ENCODE assay signal across 8 cellular contexts in the genomic region with DNA sequence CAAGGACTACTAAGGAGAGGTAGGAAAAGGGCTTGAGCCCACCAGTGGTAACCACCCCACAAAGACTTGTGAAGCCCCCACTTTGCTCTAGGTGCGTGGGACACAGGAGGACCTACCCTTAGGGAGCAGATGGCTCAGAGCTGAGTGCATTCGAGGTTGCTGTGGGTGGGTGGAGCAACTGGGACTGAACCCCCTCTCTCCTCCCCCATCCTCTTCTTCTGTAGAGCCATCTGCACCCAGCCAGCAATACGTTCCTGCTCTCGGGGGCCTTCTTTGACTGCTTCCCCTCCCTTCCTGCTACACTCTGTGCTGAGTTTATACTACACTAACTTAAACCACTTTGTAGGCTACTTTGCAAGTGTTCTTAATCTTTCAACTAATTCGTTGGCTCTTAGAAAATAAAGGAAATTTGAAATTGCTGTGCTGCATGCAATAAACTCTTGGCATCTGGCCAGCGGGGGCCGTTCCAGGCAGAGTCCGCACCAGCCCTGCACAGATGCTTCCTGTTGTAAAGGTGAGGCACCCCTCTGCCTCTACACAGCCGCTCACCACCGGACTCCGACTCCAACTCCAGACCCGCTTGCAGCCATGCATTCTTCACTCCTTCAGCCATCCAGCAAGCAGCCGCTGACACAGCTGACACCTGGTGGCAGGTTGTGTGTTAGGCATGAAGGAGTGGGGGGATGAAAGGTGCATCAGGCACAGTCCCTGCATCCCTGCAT. TPM values are rescaled to one million over a fixed set of nuclear protein-coding genes. Genes with fewer than 3 reads are reported as not detected.
A peak's percentile ranks its signal among the peaks of the same experiment; 100 is the strongest.
DNase-seq lines count a peak whose midpoint lies in the region; ATAC-seq, FAIRE-seq and TF ChIP-seq lines count a peak whose summit lies in the region.

No MANE protein-coding gene starts in this region.

- H3K4me1 Mint-ChIP-seq in CD8-positive, alpha-beta T cell (ENCODE audit: low read depth) = peaks cover 11% of the 10 kb centered on the region

- H3K27ac Mint-ChIP-seq in CD8-positive, alpha-beta T cell = no peak overlapping the region

- no peaks in the 10 kb centered on the region for H3K36me3 Mint-ChIP-seq in CD8-positive, alpha-beta T cell

- no peak overlapping the region for H3K4me2 ChIP-seq in keratinocyte (ENCODE audit: control insufficient read depth, extremely low read depth, insufficient read depth, low read depth, low read length)

- peaks cover 5% of the 10 kb centered on the region for H4K20me1 ChIP-seq in keratinocyte (ENCODE audit: control insufficient read depth, extremely low read depth, insufficient read depth, low read length)

- H3K27ac ChIP-seq in CD8-positive, alpha-beta T cell (ENCODE audit: low read depth, low read length) = no peak overlapping the region
- H3K27ac ChIP-seq in RWPE1 (no peak overlapping the region), keratinocyte (ENCODE audit: control insufficient read depth, insufficient read depth, low read length) (no peak overlapping the region)

- DNase-seq in CD8-positive, alpha-beta T cell = peak; percentile 5 to 63 (median 36)
- DNase-seq in HPDE6-E6E7 (ENCODE audit: extremely low spot score) = peak; percentile 65
- peak; percentile 70 for DNase-seq in RWPE1 (ENCODE audit: low spot score)
- DNase-seq in astrocyte of the cerebellum (ENCODE audit: low read depth) = no peak
- DNase-seq in keratinocyte (ENCODE audit: low read depth, low spot score) = no peak
- DNase-seq in stimulated activated CD8-positive, alpha-beta memory T cell treated with anti-CD3 and anti-CD28 coated beads, Interleukin-15, amount 100 ng/mL, for 24 hours (ENCODE audit: low read depth) = peak; percentile 5
- no peak for DNase-seq in SW 1271 (lab: John Stamatoyannopoulos, UW)

- peak overlapping the region; percentile 67 for H3K4me3 Mint-ChIP-seq in CD8-positive, alpha-beta T cell

- no peaks in the 10 kb centered on the region for H3K79me2 ChIP-seq in keratinocyte (ENCODE audit: control insufficient read depth, insufficient read depth, low read length)

- TF ChIP-seq CTCF in CD8-positive, alpha-beta T cell (IDR thresholded peaks at IDR 0.05) = peak; percentile 45
- TF ChIP-seq CTCF in RWPE1 (conservative IDR thresholded peaks at IDR 0.05; ENCODE audit: low read depth) (peak; percentile 40), astrocyte of the cerebellum (IDR thresholded peaks at IDR 0.05; ENCODE audit: low read depth, low read length, missing control alignments) (peak; percentile 63), keratinocyte (optimal IDR thresholded peaks at IDR 0.05 in 1 of 3, IDR thresholded peaks at IDR 0.05 in 1 of 3, conservative IDR thresholded peaks at IDR 0.05 in 1 of 3; ENCODE audit: extremely low read depth in 1 of 3, insufficient read depth in 2 of 3, low read length in 3 of 3) (peak; percentile 65 to 92 (median 86))

- no peak overlapping the region for H3K9ac ChIP-seq in keratinocyte (ENCODE audit: control insufficient read depth, extremely low read depth, insufficient read depth, low read length)

- in situ Hi-C loops in astrocyte of the cerebellum (cut with HindIII; ENCODE audit: low sequenced_read_pairs) = no loop called here

- H3K36me3 ChIP-seq in CD8-positive, alpha-beta T cell (ENCODE audit: insufficient read depth, low read length) = no peaks in the 10 kb centered on the region
- no peaks in the 10 kb centered on the region for H3K36me3 ChIP-seq in keratinocyte (ENCODE audit: control insufficient read depth in 2 of 2, extremely low read depth in 1 of 2, insufficient read depth in 2 of 2, low read length in 2 of 2)

- peaks cover 10% of the 10 kb centered on the region for H3K4me1 ChIP-seq in CD8-positive, alpha-beta T cell (ENCODE audit: insufficient read depth, low read length)
- no peaks in the 10 kb centered on the region for H3K4me1 ChIP-seq in keratinocyte (ENCODE audit: control insufficient read depth, extremely low read depth, insufficient read depth, low read length)

- no peaks in the 10 kb centered on the region for H3K9me1 ChIP-seq in keratinocyte (ENCODE audit: control insufficient read depth, extremely low read depth, insufficient read depth, low read length)

- ATAC-seq in CD8-positive, alpha-beta T cell = peak; percentile 62
- ATAC-seq in HG03097 (IDR thresholded peaks at IDR 0.05; ENCODE audit: low FRiP score, unreplicated experiment) = no peak

- intact Hi-C loops in CD8-positive, alpha-beta T cell (cut with DNase I, micrococcal nuclease) = loop anchor here in 1 of 2 experiments (1.0 to 2.0 kb wide), 2 partner anchors 197 to 403 kb away; no protein-coding TSS in a partner anchor

- no peaks in the 10 kb centered on the region for H3K9me3 ChIP-seq in CD8-positive, alpha-beta T cell (ENCODE audit: low read length)
- no peaks in the 10 kb centered on the region for H3K9me3 ChIP-seq in keratinocyte (ENCODE audit: control insufficient read depth, low read depth, low read length)

- CTCF ChIA-PET in CD8-positive, alpha-beta T cell (lab: Charles Lee) = interaction anchor here (1.0 to 2.1 kb wide), 5 partner anchors 11 to 404 kb away, joined by 4 to 10 read pairs (median 6); no protein-coding TSS in a partner anchor
- CTCF ChIA-PET in RWPE1 (lab: Yijun Ruan, JAX) = interaction anchor here (0.6 to 3.7 kb wide), 12 partner anchors 9 to 455 kb away, joined by 3 to 16 read pairs (median 3); no protein-coding TSS in a partner anchor

- no peaks in the 10 kb centered on the region for H3K27me3 ChIP-seq in CD8-positive, alpha-beta T cell (ENCODE audit: insufficient read depth, low read length)
- H3K27me3 ChIP-seq in keratinocyte (ENCODE audit: control insufficient read depth, extremely low read depth, insufficient read depth, low read length) = peaks cover 38% of the 10 kb centered on the region

- H3K4me3 ChIP-seq in CD8-positive, alpha-beta T cell (ENCODE audit: low read depth, low read length) = peak overlapping the region; percentile 2
- H3K4me3 ChIP-seq in astrocyte of the cerebellum (ENCODE audit: low read depth, low read length) = no peak overlapping the region
- no peak overlapping the region for H3K4me3 ChIP-seq in keratinocyte (ENCODE audit: control insufficient read depth in 2 of 3, extremely low read depth in 1 of 3, insufficient read depth in 2 of 3, low read depth in 1 of 3, low read length in 3 of 3)

- POLR2A ChIA-PET in CD8-positive, alpha-beta T cell (lab: Charles Lee) = no interaction called here
- POLR2A ChIA-PET in RWPE1 (lab: Yijun Ruan, JAX; ENCODE audit: low non-redundant PET) = no interaction called here

- dilution Hi-C loops in keratinocyte (cut with MboI; ENCODE audit: extremely low pct_ligation_motif_present, low sequenced_read_pairs) = no loop called here

- no peak overlapping the region for H2AFZ ChIP-seq in keratinocyte (ENCODE audit: control insufficient read depth, low read length)

- FAIRE-seq in keratinocyte (lab: Jason Lieb, UNC) = peak; percentile 20

- peaks cover 9% of the 10 kb centered on the region for H3K27me3 Mint-ChIP-seq in CD8-positive, alpha-beta T cell (ENCODE audit: low read depth)

- H3K9me3 Mint-ChIP-seq in CD8-positive, alpha-beta T cell = no peaks in the 10 kb centered on the region

RNA-seq across cellular contexts. Expression of gene GLIS1, which starts 57.2 kb away (rescaled TPM):
- total RNA-seq in CD8-positive, alpha-beta T cell = not detected
- polyA plus RNA-seq in keratinocyte = not detected in 3 replicates
- 0.27 TPM for polyA plus RNA-seq in keratinocyte (2011; ENCODE audit: low read depth)
- polyA plus RNA-seq in keratinocyte (2011; cell fraction: cytosol; rRNA removed) = not detected in 2 replicates
- polyA plus RNA-seq in keratinocyte (2011; cell fraction: nucleus; rRNA removed) = not detected in 2 replicates
- 0.14 TPM in 1 of 2 replicates, not detected in the other for polyA plus RNA-seq in keratinocyte (2012; ENCODE audit: low replicate concordance)
- polyA minus RNA-seq in keratinocyte = not detected in 3 replicates
- not detected for polyA minus RNA-seq in keratinocyte (2011; cell fraction: cytosol; rRNA and poly(A)+ RNA removed)
- not detected in 2 replicates for polyA minus RNA-seq in keratinocyte (2011; cell fraction: nucleus; rRNA and poly(A)+ RNA removed)

Comparison
In these comparisons a context has a peak if more than half of its experiments do, and no peak if none do; other contexts are left out.
1. DNase-seq: peak in CD8-positive, alpha-beta T cell (7 of 7), HPDE6-E6E7 (single experiment), RWPE1 (single experiment) and stimulated activated CD8-positive, alpha-beta memory T cell treated with anti-CD3 and anti-CD28 coated beads, Interleukin-15, amount 100 ng/mL, for 24 hours (single experiment); none in astrocyte of the cerebellum (single experiment), keratinocyte (single experiment) and SW 1271 (0 of 2).
2. Peak in every context shown above with its lines, with median percentiles within 50 percentile points of each other: CTCF ChIP-seq.